Comparison of ENCODE assay signal across 1 cellular context in genomic region chr19:32539240-32539916, GRCh38.
A peak's percentile ranks its signal among the peaks of the same experiment; 100 is the strongest.
TF ChIP-seq lines count a peak whose summit lies in the region.

No MANE protein-coding gene starts in this region.

TF ChIP-seq in HepG2, 621 proteins besides CTCF, POLR2A, EP300 and RAD21 (continued from another document and continues in another):
- peak; percentile 47; the same call in 1 of the 2 replicates for TF ChIP-seq MTA1 (CRISPR knock-in tag; IDR thresholded peaks at IDR 0.05; ENCODE audit: borderline replicate concordance)
- no peak for TF ChIP-seq TERF1 (CRISPR knock-in tag; IDR thresholded peaks at IDR 0.05)
- TF ChIP-seq MYPOP (CRISPR knock-in tag; IDR thresholded peaks at IDR 0.05) = peak; percentile 59; the same call in 1 of the 2 replicates
- no peak for TF ChIP-seq SOX6 (IDR thresholded peaks at IDR 0.05)
- peak; percentile 95 for TF ChIP-seq SOX6 (CRISPR knock-in tag; IDR thresholded peaks at IDR 0.05)
- TF ChIP-seq HMGA1 (CRISPR knock-in tag; conservative IDR thresholded peaks at IDR 0.05) = no peak
- peak; percentile 75 for TF ChIP-seq TBX2 (CRISPR knock-in tag; IDR thresholded peaks at IDR 0.05; ENCODE audit: borderline replicate concordance)
- TF ChIP-seq ZNF558 (CRISPR knock-in tag; IDR thresholded peaks at IDR 0.05; ENCODE audit: borderline replicate concordance) = no peak
- TF ChIP-seq NKX3-1 (CRISPR knock-in tag; IDR thresholded peaks at IDR 0.05) = no peak
- TF ChIP-seq FOXK1 (CRISPR knock-in tag; IDR thresholded peaks at IDR 0.05; ENCODE audit: borderline replicate concordance, low read depth) = peak; percentile 90
- no peak for TF ChIP-seq NFE2 (CRISPR knock-in tag; IDR thresholded peaks at IDR 0.05)
- peak; percentile 33 for TF ChIP-seq THAP11 (CRISPR knock-in tag; IDR thresholded peaks at IDR 0.05)
- TF ChIP-seq NCOA2 (CRISPR knock-in tag; IDR thresholded peaks at IDR 0.05) = peak; percentile 53; the same call in 1 of the 2 replicates
- TF ChIP-seq GABPA (IDR thresholded peaks at IDR 0.05; ENCODE audit: low read depth, low read length) = no peak
- peak; percentile 63; the same call in 1 of the 2 replicates for TF ChIP-seq GABPA (CRISPR knock-in tag; IDR thresholded peaks at IDR 0.05; ENCODE audit: low read depth)
- TF ChIP-seq SALL1 (CRISPR knock-in tag; IDR thresholded peaks at IDR 0.05) = peak; percentile 95
- TF ChIP-seq DPF2 (CRISPR knock-in tag; IDR thresholded peaks at IDR 0.05; ENCODE audit: borderline replicate concordance, low read depth) = no peak
- TF ChIP-seq FOXO4 (CRISPR knock-in tag; conservative IDR thresholded peaks at IDR 0.05) = no peak
- 0 out of 2 replicates have a peak, but pooled peaks have one; percentile 22 for TF ChIP-seq ZBTB43 (CRISPR knock-in tag; conservative IDR thresholded peaks at IDR 0.05)
- no peak for TF ChIP-seq GMEB2 (CRISPR knock-in tag; IDR thresholded peaks at IDR 0.05; ENCODE audit: low read depth)
- TF ChIP-seq HNF1A (IDR thresholded peaks at IDR 0.05; ENCODE audit: low read depth) = peak; percentile 43; the same call in 1 of the 2 replicates
- TF ChIP-seq HNF1A (CRISPR knock-in tag; IDR thresholded peaks at IDR 0.05; ENCODE audit: borderline replicate concordance) = no peak
- peak; percentile 45; the same call in 1 of the 2 replicates for TF ChIP-seq ZNF609 (CRISPR knock-in tag; IDR thresholded peaks at IDR 0.05; ENCODE audit: borderline replicate concordance)
- no peak for TF ChIP-seq BORCS8-MEF2B (CRISPR knock-in tag; IDR thresholded peaks at IDR 0.05)
- TF ChIP-seq HHEX (CRISPR knock-in tag; IDR thresholded peaks at IDR 0.05) = no peak
- 0 out of 2 replicates have a peak, but pooled peaks have one; percentile 39 for TF ChIP-seq ZNF280D (CRISPR knock-in tag; IDR thresholded peaks at IDR 0.05)
- 0 out of 2 replicates have a peak, but pooled peaks have one; percentile 17 for TF ChIP-seq NR2F6 (IDR thresholded peaks at IDR 0.05)
- TF ChIP-seq NR2F6 (CRISPR knock-in tag; IDR thresholded peaks at IDR 0.05) = no peak
- TF ChIP-seq KLF16 (CRISPR knock-in tag; IDR thresholded peaks at IDR 0.05) = peak in 1 of 2 experiments; percentile 73; a peak in 2 of 4 replicates
- TF ChIP-seq TARDBP (CRISPR knock-in tag; IDR thresholded peaks at IDR 0.05) = peak; percentile 75; the same call in 1 of the 2 replicates
- TF ChIP-seq ZBTB37 (CRISPR knock-in tag; IDR thresholded peaks at IDR 0.05) = peak; percentile 34; the same call in 1 of the 2 replicates
- TF ChIP-seq FOXJ3 (CRISPR knock-in tag; IDR thresholded peaks at IDR 0.05; ENCODE audit: borderline replicate concordance) = peak; percentile 76; the same call in 1 of the 2 replicates
- no peak for TF ChIP-seq CHD4 (IDR thresholded peaks at IDR 0.05; ENCODE audit: borderline replicate concordance, low read length)
- no peak for TF ChIP-seq PREB (CRISPR knock-in tag; IDR thresholded peaks at IDR 0.05)
